Comparison of ENCODE assay signal across 8 cellular contexts in the genomic region with DNA sequence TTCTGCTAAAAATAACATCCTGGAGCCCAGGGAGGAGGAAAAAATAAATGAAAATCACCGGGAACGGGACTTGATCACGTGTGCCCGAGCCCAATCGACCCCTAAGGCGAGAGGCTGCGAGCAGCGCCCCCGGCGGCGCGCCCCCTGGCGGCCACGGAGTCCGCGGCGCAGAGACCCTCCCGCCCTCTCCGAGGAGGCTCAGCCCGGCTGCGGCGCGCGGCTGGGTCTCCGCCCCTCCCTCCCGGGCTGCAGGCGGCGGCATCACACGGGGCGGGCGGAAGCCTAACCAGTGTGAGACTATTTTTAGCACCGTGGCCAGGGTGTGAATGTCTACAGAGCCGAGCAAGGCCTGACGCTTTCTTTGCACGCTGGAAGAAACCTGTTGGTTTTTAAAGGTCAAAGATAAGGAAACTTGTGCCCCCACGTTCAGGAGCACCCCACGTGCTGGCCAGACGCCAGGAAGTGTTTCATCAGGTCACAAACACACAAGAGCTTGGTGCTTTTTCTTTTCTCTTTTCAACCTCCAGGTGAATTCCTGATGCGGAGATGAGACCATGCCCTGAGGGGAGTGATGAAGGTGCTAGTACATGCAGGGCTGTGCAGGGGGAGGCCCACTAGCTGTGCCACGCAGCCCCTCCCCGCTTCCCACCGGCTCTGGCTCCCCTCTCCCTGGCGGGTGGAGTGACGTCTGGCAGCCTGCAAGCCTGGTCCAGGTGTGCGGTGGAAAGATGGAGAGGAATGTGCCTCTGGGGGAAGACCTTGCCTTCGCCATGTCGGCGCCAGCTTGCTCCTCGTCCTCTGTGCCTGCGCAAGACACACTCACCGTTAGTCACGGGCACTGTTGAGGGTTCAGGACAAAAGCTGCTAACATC. TPM values are rescaled to one million over a fixed set of nuclear protein-coding genes. Genes with fewer than 3 reads are reported as not detected.
A peak's percentile ranks its signal among the peaks of the same experiment; 100 is the strongest.
DNase-seq lines count a peak whose midpoint lies in the region; ATAC-seq and TF ChIP-seq lines count a peak whose summit lies in the region.

No MANE protein-coding gene starts in this region.

- H3K4me1 ChIP-seq in KMS-11 (ENCODE audit: low read depth, poor library complexity, severe bottlenecking) = peaks cover 16% of the 10 kb centered on the region
- H3K4me1 ChIP-seq in PC-9 (replicated peaks; ENCODE audit: insufficient read depth) = peaks cover 8% of the 10 kb centered on the region
- peaks cover 17 to 56% (median 25%) of the 10 kb centered on the region in 3 donors for H3K4me1 ChIP-seq in esophagus squamous epithelium

- H3K9me3 ChIP-seq in PC-9 (ENCODE audit: insufficient read depth, low read depth) = peaks cover 6% of the 10 kb centered on the region
- H3K9me3 ChIP-seq in esophagus squamous epithelium = no peaks in the 10 kb centered on the region

- H3K36me3 Mint-ChIP-seq in naive thymus-derived CD8-positive, alpha-beta T cell = peaks cover 0 to 3% (median 0%) of the 10 kb centered on the region in 3 donors
- no peaks in the 10 kb centered on the region for H3K36me3 Mint-ChIP-seq in stimulated activated memory B cell treated with anti-CD40 and anti-IgM and Interleukin-4, amounts not matched to agents 10 μg/mL and 1 μg/mL and 100 μg/mL, for 72 hours

- TF ChIP-seq CTCF in KMS-11 (conservative IDR thresholded peaks at IDR 0.05; ENCODE audit: low read depth, low read length) (peak; percentile 86), PC-9 (conservative IDR thresholded peaks at IDR 0.05) (peak; percentile 95), esophagus squamous epithelium (IDR thresholded peaks at IDR 0.05) (peak; percentile 86 to 99 (median 93))

- no peaks in the 10 kb centered on the region for H3K27me3 Mint-ChIP-seq in naive thymus-derived CD8-positive, alpha-beta T cell
- no peaks in the 10 kb centered on the region for H3K27me3 Mint-ChIP-seq in stimulated activated memory B cell treated with anti-CD40 and anti-IgM and Interleukin-4, amounts not matched to agents 10 μg/mL and 1 μg/mL and 100 μg/mL, for 72 hours

- CTCF ChIA-PET in PC-9 (lab: Charles Lee) = interaction anchor here (0.9 to 1.1 kb wide), 2 partner anchors 12 to 15 kb away, joined by 5 to 6 read pairs; no protein-coding TSS in a partner anchor

- peaks cover 0 to 3% (median 0%) of the 10 kb centered on the region in 9 donors for H3K9me3 Mint-ChIP-seq in naive thymus-derived CD8-positive, alpha-beta T cell
- no peaks in the 10 kb centered on the region for H3K9me3 Mint-ChIP-seq in stimulated activated memory B cell treated with anti-CD40 and anti-IgM and Interleukin-4, amounts not matched to agents 10 μg/mL and 1 μg/mL and 100 μg/mL, for 72 hours

- no peaks in the 10 kb centered on the region for H4K20me1 ChIP-seq in KMS-11 (ENCODE audit: insufficient read depth)
- no peaks in the 10 kb centered on the region for H4K20me1 ChIP-seq in PC-9 (ENCODE audit: insufficient read depth)

- peak overlapping the region; percentile 92 to 98 (median 94) for H3K27ac Mint-ChIP-seq in naive thymus-derived CD8-positive, alpha-beta T cell
- H3K27ac Mint-ChIP-seq in stimulated activated memory B cell treated with anti-CD40 and anti-IgM and Interleukin-4, amounts not matched to agents 10 μg/mL and 1 μg/mL and 100 μg/mL, for 72 hours = peak overlapping the region; percentile 96

- POLR2A ChIA-PET in PC-9 (lab: Charles Lee; ENCODE audit: unreplicated experiment) = interaction anchor here (0.9 kb wide), 1 partner anchor 13 kb away, joined by 4 read pairs; no protein-coding TSS in a partner anchor
- POLR2A ChIA-PET in naive thymus-derived CD8-positive, alpha-beta T cell (lab: Charles Lee) = interaction anchor here (0.7 to 3.3 kb wide), 18 partner anchors 10 to 104 kb away, joined by 3 to 35 read pairs (median 4); a partner anchor contains a TSS

- no TSS peak for BruUV-seq in PC-9 (replicated peaks; lab: Mats Ljungman, UMichigan)

- no peaks in the 10 kb centered on the region for H3K36me3 ChIP-seq in KMS-11 (ENCODE audit: insufficient read depth)
- no peaks in the 10 kb centered on the region for H3K36me3 ChIP-seq in PC-9 (ENCODE audit: low read depth)
- no peaks in the 10 kb centered on the region for H3K36me3 ChIP-seq in esophagus squamous epithelium

- no peaks in the 10 kb centered on the region for H3K27me3 ChIP-seq in KMS-11 (ENCODE audit: insufficient read depth, low read depth)
- no peaks in the 10 kb centered on the region for H3K27me3 ChIP-seq in PC-9 (ENCODE audit: insufficient read depth, low read depth)
- H3K27me3 ChIP-seq in esophagus squamous epithelium = no peaks in the 10 kb centered on the region

- peak overlapping the region; percentile 69 to 85 (median 80) for H3K4me3 Mint-ChIP-seq in naive thymus-derived CD8-positive, alpha-beta T cell
- peak overlapping the region; percentile 54 for H3K4me3 Mint-ChIP-seq in stimulated activated memory B cell treated with anti-CD40 and anti-IgM and Interleukin-4, amounts not matched to agents 10 μg/mL and 1 μg/mL and 100 μg/mL, for 72 hours

- ATAC-seq in GM21825 (IDR thresholded peaks at IDR 0.05; ENCODE audit: unreplicated experiment) = peak; percentile 94
- ATAC-seq in naive thymus-derived CD8-positive, alpha-beta T cell = peak; percentile 98 to 99
- peak; percentile 99 for ATAC-seq in stimulated activated memory B cell treated with anti-CD40 and anti-IgM and Interleukin-4, amounts not matched to agents 10 μg/mL and 1 μg/mL and 100 μg/mL, for 72 hours

- peak overlapping the region; percentile 73 for H3K4me2 ChIP-seq in KMS-11
- peak overlapping the region; percentile 74 for H3K4me2 ChIP-seq in PC-9

- intact Hi-C loops in PC-9 (cut with micrococcal nuclease; ENCODE audit: unreplicated experiment) (loop anchor here (1.0 kb wide), 1 partner anchor 145 kb away; no protein-coding TSS in a partner anchor), esophagus squamous epithelium (cut with DNase I) (no loop called here)

- TF ChIP-seq POLR2A in esophagus squamous epithelium (IDR thresholded peaks at IDR 0.05) = no peak

- H3K79me2 ChIP-seq in KMS-11 (ENCODE audit: insufficient read depth, low read depth) (no peaks in the 10 kb centered on the region), PC-9 (ENCODE audit: low read depth) (no peaks in the 10 kb centered on the region)

- peaks cover 17 to 43% (median 39%) of the 10 kb centered on the region in 4 donors for H3K4me1 Mint-ChIP-seq in naive thymus-derived CD8-positive, alpha-beta T cell
- peaks cover 56% of the 10 kb centered on the region for H3K4me1 Mint-ChIP-seq in stimulated activated memory B cell treated with anti-CD40 and anti-IgM and Interleukin-4, amounts not matched to agents 10 μg/mL and 1 μg/mL and 100 μg/mL, for 72 hours

- no peaks in the 10 kb centered on the region for H3K9me2 ChIP-seq in PC-9 (ENCODE audit: insufficient read depth)

- peak overlapping the region; percentile 35; the same call in 1 of the 2 replicates for H3K9ac ChIP-seq in KMS-11

- H2AFZ ChIP-seq in KMS-11 (ENCODE audit: low read depth) (peak overlapping the region; percentile 89), PC-9 (peak overlapping the region; percentile 54; the same call in 1 of the 2 replicates)

- H3K4me3 ChIP-seq in KMS-11 (IDR thresholded peaks at IDR 0.05; ENCODE audit: insufficient read depth, low read depth, low read length) = peak overlapping the region; percentile 54
- H3K4me3 ChIP-seq in PC-9 = peak overlapping the region; percentile 39; the same call in 1 of the 2 replicates
- H3K4me3 ChIP-seq in esophagus squamous epithelium = peak overlapping the region in 3 of 4 donors; percentile 22 to 47 (median 30)

- WGBS in esophagus squamous epithelium, 2 donors = 9 to 11% methylated on average over 8 to 24 of the region's 52 CpGs

- H3K27ac ChIP-seq in KMS-11 (peak overlapping the region; percentile 64), PC-9 (peak overlapping the region; percentile 16; the same call in 1 of the 2 replicates), esophagus squamous epithelium (peak overlapping the region; percentile 18 to 76 (median 50))

- H3F3A ChIP-seq in PC-9 (ENCODE audit: insufficient read depth, low read depth) = peaks cover 11% of the 10 kb centered on the region; the same call in 1 of the 2 replicates

- DNase-seq in Daoy (ENCODE audit: low read depth) (peak; percentile 94), PC-9 (peak; percentile 76 to 91), esophagus squamous epithelium (lab: John Stamatoyannopoulos, UW) (peak; percentile 54)
- peak; percentile 93 to 96 for DNase-seq in activated T-cell treated with anti-CD3 and anti-CD28 coated beads, Interleukin-2, amount 50 U/mL, for 48 hours
- DNase-seq in naive thymus-derived CD8-positive, alpha-beta T cell = peak; percentile 87 to 95 (median 91)

RNA-seq across cellular contexts. Expression of a gene that starts 35.3 kb away (rescaled TPM):
- total RNA-seq in Daoy (2014; rRNA removed; shearing (Covaris generic)) = 17.7 and 19.3 TPM in 2 replicates
- 38.9 and 43.1 TPM in 2 replicates for total RNA-seq in PC-9 (2021)
- total RNA-seq in esophagus squamous epithelium = 10 to 100 TPM in 1 of 4 donors, 1 to 10 TPM in 3; 4.1 to 13.6 (median 8.2) TPM
- total RNA-seq in naive thymus-derived CD8-positive, alpha-beta T cell = 100 to 1,000 TPM; 121 to 122 TPM
- 10 to 100 TPM; 17.9 to 31.2 (median 27.2) TPM for polyA plus RNA-seq in naive thymus-derived CD8-positive, alpha-beta T cell

Comparison
In these comparisons a context has a peak if more than half of its experiments do, and no peak if none do; other contexts are left out.
1. Peak in every context shown above with its lines: DNase-seq, ATAC-seq, H3K4me3 ChIP-seq and H3K27ac ChIP-seq.